In the genomic region with DNA sequence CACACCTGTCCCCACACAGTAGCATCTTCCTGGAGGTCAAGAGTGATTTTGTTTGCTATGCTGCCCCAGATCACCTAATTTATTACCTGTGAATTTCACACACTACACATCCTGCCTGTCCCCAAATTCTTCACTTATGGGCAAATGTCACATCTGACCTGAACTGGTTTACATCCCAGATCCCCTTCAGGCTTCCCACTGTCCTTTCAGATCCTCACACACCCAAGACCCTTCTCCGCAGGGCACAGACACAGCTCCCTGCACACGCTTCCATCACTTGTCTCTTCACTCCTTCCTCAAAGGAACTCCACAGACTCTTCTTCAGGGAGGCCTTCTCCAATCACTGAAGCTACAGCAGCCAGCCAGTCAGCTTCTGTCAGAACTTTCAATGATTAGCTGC, we compare ENCODE assay signal across 14 cellular contexts.
DNase-seq lines count a peak whose midpoint lies in the region; ATAC-seq and TF ChIP-seq lines count a peak whose summit lies in the region.
"Had no signal": no experiment of that assay in that cellular context is flagged by ENCODE, and none has a peak within 500 bp of the region (broad histone marks: within the 10 kb centered on the region; RNA-seq: fewer than 3 reads in every experiment).

No MANE protein-coding gene starts in this region.

- no peak overlapping the region for H2BK120ac ChIP-seq in trophoblast cell (ENCODE audit: insufficient read depth, low read length, poor library complexity)

- WGBS in esophagus squamous epithelium, 2 donors = 60 to 88% methylated on average over 2 of the region's 2 CpGs
- WGBS in trophoblast cell (ENCODE audit: extremely low coverage, insufficient coverage, insufficient read length) = no CpG with 5 or more reads among the region's 2 CpGs

- H4K8ac ChIP-seq in trophoblast cell (ENCODE audit: low read depth, low read length) = no peak overlapping the region

- no peak for DNase-seq in CD8-positive, alpha-beta T cell
- DNase-seq in coronary artery (ENCODE audit: low spot score) (peak; percentile 9), osteocyte (ENCODE audit: extremely low spot score, unreplicated experiment) (peak; percentile 27), esophagus squamous epithelium (lab: John Stamatoyannopoulos, UW) (no peak), NCI-H128 (lab: John Stamatoyannopoulos, UW; ENCODE audit: unreplicated experiment) (no peak), trophoblast cell (no peak)
- no peak for DNase-seq in activated CD4-positive, alpha-beta T cell treated with anti-CD3 and anti-CD28 coated beads for 4 hours
- DNase-seq: 8988T, Caco-2, HCEC 1CT had no signal

- no peak overlapping the region for H2BK12ac ChIP-seq in trophoblast cell (ENCODE audit: low read length)

- H2AK5ac ChIP-seq in trophoblast cell (ENCODE audit: low read length) = no peak overlapping the region

- H3K23ac ChIP-seq in trophoblast cell (ENCODE audit: low read length) = no peak overlapping the region

- POLR2A ChIA-PET in CD8-positive, alpha-beta T cell (lab: Charles Lee) = interaction anchor here (1.6 to 6.2 kb wide), 5 partner anchors 8 to 51 kb away, joined by 6 to 31 read pairs (median 8); no protein-coding TSS in a partner anchor

- H3K14ac ChIP-seq in trophoblast cell (ENCODE audit: low read length) = no peak overlapping the region

- no peaks in the 10 kb centered on the region for H3K79me1 ChIP-seq in trophoblast cell (ENCODE audit: low read length)

- peak overlapping the region; percentile 29 for H3K27ac Mint-ChIP-seq in CD8-positive, alpha-beta T cell
- no peak overlapping the region for H3K27ac Mint-ChIP-seq in osteocyte (ENCODE audit: unreplicated experiment)
- H3K27ac Mint-ChIP-seq: CD14-positive monocyte, GM23338 had no signal

- intact Hi-C loops in CD8-positive, alpha-beta T cell (cut with DNase I, micrococcal nuclease) = no loop called here
- intact Hi-C loops in esophagus squamous epithelium (cut with DNase I) = no loop called here

- H3K4me2 ChIP-seq in trophoblast cell (ENCODE audit: low read length) = no peak overlapping the region
- H3K4me2 ChIP-seq: BLaER1, GM23338 had no signal

- no peak overlapping the region for H4K91ac ChIP-seq in trophoblast cell (ENCODE audit: low read depth, low read length)

- H3K36me3 ChIP-seq in CD8-positive, alpha-beta T cell (ENCODE audit: insufficient read depth, low read length) = no peaks in the 10 kb centered on the region
- H3K36me3 ChIP-seq in esophagus squamous epithelium (no peaks in the 10 kb centered on the region), trophoblast cell (ENCODE audit: control insufficient read depth in 1 of 2, insufficient read depth in 2 of 2, low read length in 2 of 2) (no peaks in the 10 kb centered on the region)
- H3K36me3 ChIP-seq: BLaER1 had no signal

- no peak for ATAC-seq in CD8-positive, alpha-beta T cell
- ATAC-seq: GM23338 had no signal

- H3K27me3 ChIP-seq in CD8-positive, alpha-beta T cell (ENCODE audit: insufficient read depth, low read length) = no peaks in the 10 kb centered on the region
- peaks cover 0 to 37% (median 0%) of the 10 kb centered on the region in 4 donors for H3K27me3 ChIP-seq in esophagus squamous epithelium
- H3K27me3 ChIP-seq in trophoblast cell (ENCODE audit: insufficient read depth, low read length) = peaks cover 4% of the 10 kb centered on the region
- H3K27me3 ChIP-seq: BLaER1 had no signal

- no peak overlapping the region for H3K27ac ChIP-seq in CD8-positive, alpha-beta T cell (ENCODE audit: low read depth, low read length)
- no peak overlapping the region for H3K27ac ChIP-seq in coronary artery
- no peak overlapping the region for H3K27ac ChIP-seq in esophagus squamous epithelium
- H3K27ac ChIP-seq in trophoblast cell (ENCODE audit: low read depth, low read length) = no peak overlapping the region
- H3K27ac ChIP-seq: BLaER1, HL-60 had no signal

- no peaks in the 10 kb centered on the region for H3K79me2 ChIP-seq in trophoblast cell (ENCODE audit: control insufficient read depth, insufficient read depth, low read length, poor library complexity)

- H2BK5ac ChIP-seq in trophoblast cell (ENCODE audit: low read depth, low read length, poor library complexity) = no peak overlapping the region

- CTCF ChIA-PET in CD8-positive, alpha-beta T cell (lab: Charles Lee) = interaction anchor here (1.0 to 10.5 kb wide), 21 partner anchors 12 to 140 kb away, joined by 3 to 167 read pairs (median 8); no protein-coding TSS in a partner anchor

- H3K9me3 Mint-ChIP-seq in CD8-positive, alpha-beta T cell = no peaks in the 10 kb centered on the region
- no peaks in the 10 kb centered on the region for H3K9me3 Mint-ChIP-seq in osteocyte (ENCODE audit: unreplicated experiment)
- H3K9me3 Mint-ChIP-seq: GM23338 had no signal

- no peak for TF ChIP-seq CTCF in CD8-positive, alpha-beta T cell (IDR thresholded peaks at IDR 0.05)
- TF ChIP-seq CTCF in coronary artery (IDR thresholded peaks at IDR 0.05) (no peak), osteocyte (IDR thresholded peaks at IDR 0.05) (no peak), esophagus squamous epithelium (IDR thresholded peaks at IDR 0.05) (no peak)

- H3K18ac ChIP-seq in trophoblast cell (ENCODE audit: low read length) = no peak overlapping the region

- no peak overlapping the region for H3K4ac ChIP-seq in trophoblast cell (ENCODE audit: low read depth, low read length)

- H3K9ac ChIP-seq in trophoblast cell (ENCODE audit: low read length) = no peak overlapping the region
- H3K9ac ChIP-seq: BLaER1 had no signal

- H4K12ac ChIP-seq in trophoblast cell (ENCODE audit: low read depth, low read length) = no peak overlapping the region

- no peaks in the 10 kb centered on the region for H3K9me3 ChIP-seq in CD8-positive, alpha-beta T cell (ENCODE audit: low read length)
- no peaks in the 10 kb centered on the region for H3K9me3 ChIP-seq in esophagus squamous epithelium
- H3K9me3 ChIP-seq in trophoblast cell (ENCODE audit: insufficient read depth, low read depth, low read length) = no peaks in the 10 kb centered on the region
- H3K9me3 ChIP-seq: BLaER1, Caco-2 had no signal

- no peak for TF ChIP-seq POLR2A in esophagus squamous epithelium (IDR thresholded peaks at IDR 0.05)

- peaks cover 48% of the 10 kb centered on the region for H3K4me1 Mint-ChIP-seq in CD8-positive, alpha-beta T cell (ENCODE audit: low read depth)
- H3K4me1 Mint-ChIP-seq in osteocyte (ENCODE audit: unreplicated experiment) = no peaks in the 10 kb centered on the region
- H3K4me1 Mint-ChIP-seq: GM23338 had no signal

- H3K36me3 Mint-ChIP-seq in CD8-positive, alpha-beta T cell = peaks cover 9% of the 10 kb centered on the region
- no peaks in the 10 kb centered on the region for H3K36me3 Mint-ChIP-seq in osteocyte (ENCODE audit: unreplicated experiment)
- H3K36me3 Mint-ChIP-seq: CD14-positive monocyte had no signal

- no peak overlapping the region for H2AFZ ChIP-seq in trophoblast cell (ENCODE audit: insufficient read depth, low read length, poor library complexity)
- H2AFZ ChIP-seq: GM23338 had no signal

- no peak overlapping the region for H3K4me3 ChIP-seq in CD8-positive, alpha-beta T cell (ENCODE audit: low read depth, low read length)
- H3K4me3 ChIP-seq in coronary artery = no peak overlapping the region
- H3K4me3 ChIP-seq in esophagus squamous epithelium = no peak overlapping the region
- H3K4me3 ChIP-seq in trophoblast cell (ENCODE audit: low read depth, low read length) = no peak overlapping the region
- H3K4me3 ChIP-seq: BLaER1, GM23338 had no signal

- H3K4me3 Mint-ChIP-seq in CD8-positive, alpha-beta T cell = no peak overlapping the region
- no peak overlapping the region for H3K4me3 Mint-ChIP-seq in osteocyte (ENCODE audit: unreplicated experiment)
- H3K4me3 Mint-ChIP-seq: GM23338 had no signal

- H3K4me1 ChIP-seq in CD8-positive, alpha-beta T cell (ENCODE audit: insufficient read depth, low read length) = no peaks in the 10 kb centered on the region
- no peaks in the 10 kb centered on the region for H3K4me1 ChIP-seq in esophagus squamous epithelium
- no peaks in the 10 kb centered on the region for H3K4me1 ChIP-seq in trophoblast cell (ENCODE audit: control insufficient read depth in 1 of 2, insufficient read depth in 2 of 2, low read length in 2 of 2)
- H3K4me1 ChIP-seq: Caco-2 had no signal

- H3K27me3 Mint-ChIP-seq in CD8-positive, alpha-beta T cell (ENCODE audit: low read depth) = no peaks in the 10 kb centered on the region
- peaks cover 22% of the 10 kb centered on the region for H3K27me3 Mint-ChIP-seq in osteocyte (ENCODE audit: unreplicated experiment)

Comparison
In these comparisons a context has a peak if more than half of its experiments do, and no peak if none do; other contexts are left out.
1. DNase-seq: peak in coronary artery (single experiment) and osteocyte (single experiment); none in CD8-positive, alpha-beta T cell (0 of 7), esophagus squamous epithelium (single experiment), activated CD4-positive, alpha-beta T cell treated with anti-CD3 and anti-CD28 coated beads for 4 hours (0 of 2), NCI-H128 (single experiment) and trophoblast cell (0 of 2).